ENCODE assay signal across 15 cellular contexts in the genomic region with DNA sequence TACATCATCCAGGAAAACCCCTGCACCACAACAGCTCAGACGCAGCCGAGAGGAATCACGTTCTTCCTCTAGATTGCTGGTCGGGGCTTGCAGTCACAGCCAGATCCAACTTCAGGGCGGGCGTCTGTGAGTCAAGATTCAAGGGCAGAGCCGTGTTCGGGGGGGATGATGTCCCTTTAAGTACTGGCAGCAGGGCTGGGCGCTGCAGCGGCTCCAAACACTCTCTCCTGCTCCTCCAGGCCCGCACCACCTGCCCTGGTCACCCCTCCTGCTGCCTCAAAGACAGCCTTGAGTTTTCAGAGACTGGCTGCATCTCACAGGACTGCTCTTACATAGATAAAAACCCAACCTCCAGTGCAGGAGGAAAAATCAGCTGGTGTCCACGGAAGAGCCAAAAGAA.
DNase-seq lines count a peak whose midpoint lies in the region; ATAC-seq, FAIRE-seq and TF ChIP-seq lines count a peak whose summit lies in the region.
"Had no signal": no experiment of that assay in that cellular context is flagged by ENCODE, and none has a peak within 500 bp of the region (broad histone marks: within the 10 kb centered on the region; RNA-seq: fewer than 3 reads in every experiment).

No MANE protein-coding gene starts in this region.

- no peak for FAIRE-seq in bronchial epithelial cell (lab: Jason Lieb, UNC)
- no peak for FAIRE-seq in GM12891 (lab: Jason Lieb, UNC)
- FAIRE-seq: G401.6, HTR-8/SVneo had no signal

- no peak for TF ChIP-seq POLR2A in GM12891 (IDR thresholded peaks at IDR 0.05; ENCODE audit: low read depth, low read length)

- POLR2A ChIA-PET in CD4-positive, alpha-beta T cell (lab: Charles Lee): no interaction called here

- WGBS in right cardiac atrium: 71% methylated on average over 12 of the region's 12 CpGs

- H3K36me3 ChIP-seq in cardiac muscle cell (peaks cover 16% of the 10 kb centered on the region), bronchial epithelial cell (ENCODE audit: control insufficient read depth, insufficient read depth, low read length) (no peaks in the 10 kb centered on the region)

- H3K4me1 ChIP-seq in cardiac muscle cell (ENCODE audit: low read depth) (no peaks in the 10 kb centered on the region), right cardiac atrium (ENCODE audit: control insufficient read depth, insufficient read depth, low read length) (no peaks in the 10 kb centered on the region)

- H3K9me3 ChIP-seq in cardiac muscle cell (ENCODE audit: low read depth) (no peaks in the 10 kb centered on the region), right cardiac atrium (ENCODE audit: control insufficient read depth, low read length) (no peaks in the 10 kb centered on the region)
- H3K9me3 ChIP-seq in CD4-positive, alpha-beta T cell (ENCODE audit: control insufficient read depth, low read length): no peaks in the 10 kb centered on the region

- no peak for DNase-seq in cardiac muscle cell (ENCODE audit: low read depth in 1 of 2, low spot score in 1 of 2)
- DNase-seq in right cardiac atrium: no peak
- DNase-seq in bronchial epithelial cell (ENCODE audit: low read depth): peak; percentile 15
- no peak for DNase-seq in naive B cell
- no peak for DNase-seq in CD4-positive, alpha-beta T cell
- no peak for DNase-seq in NCI-H2029 (lab: John Stamatoyannopoulos, UW)
- no peak for DNase-seq in COR-L47 (lab: John Stamatoyannopoulos, UW)
- no peak for DNase-seq in GM12891 (ENCODE audit: insufficient read length, low spot score)
- DNase-seq: GM23248, MV-4-11, NCI-H1436, NCI-H2081, NCI-H446 had no signal

- H3K27ac Mint-ChIP-seq in naive B cell: peak overlapping the region in 4 of 6 donors; percentile 33 to 98 (median 55)
- no peak overlapping the region for H3K27ac Mint-ChIP-seq in CD4-positive, alpha-beta T cell

- TF ChIP-seq CTCF in cardiac muscle cell (IDR thresholded peaks at IDR 0.05; ENCODE audit: low read depth, low read length): no peak
- TF ChIP-seq CTCF in bronchial epithelial cell (IDR thresholded peaks at IDR 0.05; ENCODE audit: insufficient read depth, low read length, severe bottlenecking): no peak
- TF ChIP-seq CTCF in CD4-positive, alpha-beta T cell (IDR thresholded peaks at IDR 0.05): no peak

- CTCF ChIA-PET in CD4-positive, alpha-beta T cell (lab: Charles Lee): no interaction called here

- H3K9me3 Mint-ChIP-seq in naive B cell: no peaks in the 10 kb centered on the region
- H3K9me3 Mint-ChIP-seq in CD4-positive, alpha-beta T cell: no peaks in the 10 kb centered on the region

- H3K27me3 ChIP-seq in cardiac muscle cell: no peaks in the 10 kb centered on the region
- H3K27me3 ChIP-seq in right cardiac atrium (ENCODE audit: control insufficient read depth, insufficient read depth): no peaks in the 10 kb centered on the region
- H3K27me3 ChIP-seq in bronchial epithelial cell (ENCODE audit: control insufficient read depth, insufficient read depth, low read length): no peaks in the 10 kb centered on the region
- no peaks in the 10 kb centered on the region for H3K27me3 ChIP-seq in CD4-positive, alpha-beta T cell (ENCODE audit: control insufficient read depth, insufficient read depth, low read length)

- H3K4me3 ChIP-seq in cardiac muscle cell: no peak overlapping the region
- H3K4me3 ChIP-seq in right cardiac atrium (ENCODE audit: low read length): no peak overlapping the region
- no peak overlapping the region for H3K4me3 ChIP-seq in bronchial epithelial cell (ENCODE audit: low read depth, low read length)
- H3K4me3 ChIP-seq: GM23248 had no signal

- H3K36me3 Mint-ChIP-seq in naive B cell: peaks cover 0 to 8% of the 10 kb centered on the region in 2 donors
- peaks cover 51% of the 10 kb centered on the region for H3K36me3 Mint-ChIP-seq in CD4-positive, alpha-beta T cell (ENCODE audit: low read depth)

- no peak overlapping the region for H3K4me3 Mint-ChIP-seq in naive B cell
- H3K4me3 Mint-ChIP-seq in CD4-positive, alpha-beta T cell: no peak overlapping the region

- peak overlapping the region; percentile 39 for H3K27ac ChIP-seq in cardiac muscle cell
- no peak overlapping the region for H3K27ac ChIP-seq in right cardiac atrium (ENCODE audit: low read length)
- no peak overlapping the region for H3K27ac ChIP-seq in CD4-positive, alpha-beta T cell (ENCODE audit: low read depth, low read length)
- H3K27ac ChIP-seq: GM23248 had no signal

- no peaks in the 10 kb centered on the region for H3K27me3 Mint-ChIP-seq in naive B cell
- H3K27me3 Mint-ChIP-seq in CD4-positive, alpha-beta T cell: no peaks in the 10 kb centered on the region

- ATAC-seq in right cardiac atrium: no peak
- no peak for ATAC-seq in naive B cell (ENCODE audit: low read depth in 2 of 2)
- no peak for ATAC-seq in CD4-positive, alpha-beta T cell (ENCODE audit: poor library complexity)

- H3K4me1 Mint-ChIP-seq in naive B cell: peaks cover 21 to 32% (median 28%) of the 10 kb centered on the region in 3 donors
- peaks cover 6% of the 10 kb centered on the region for H3K4me1 Mint-ChIP-seq in CD4-positive, alpha-beta T cell (ENCODE audit: low read depth)

- intact Hi-C loops in right cardiac atrium (cut with DNase I): no loop called here
- intact Hi-C loops in CD4-positive, alpha-beta T cell (cut with DNase I, micrococcal nuclease): no loop called here

TF ChIP-seq in GM12891, 5 proteins besides CTCF, POLR2A, EP300 and RAD21:
- TF ChIP-seq PAX5 (IDR thresholded peaks at IDR 0.05; ENCODE audit: insufficient read depth, low read length, severe bottlenecking) (no peak), SPI1 (IDR thresholded peaks at IDR 0.05; ENCODE audit: low read depth, low read length) (no peak), POU2F2 (IDR thresholded peaks at IDR 0.05; ENCODE audit: low read depth, low read length) (no peak), POLR2AphosphoS5 (IDR thresholded peaks at IDR 0.05; ENCODE audit: low read depth, low read length) (no peak), TAF1 (IDR thresholded peaks at IDR 0.05; ENCODE audit: low read depth, low read length) (no peak)
